In the genomic region with DNA sequence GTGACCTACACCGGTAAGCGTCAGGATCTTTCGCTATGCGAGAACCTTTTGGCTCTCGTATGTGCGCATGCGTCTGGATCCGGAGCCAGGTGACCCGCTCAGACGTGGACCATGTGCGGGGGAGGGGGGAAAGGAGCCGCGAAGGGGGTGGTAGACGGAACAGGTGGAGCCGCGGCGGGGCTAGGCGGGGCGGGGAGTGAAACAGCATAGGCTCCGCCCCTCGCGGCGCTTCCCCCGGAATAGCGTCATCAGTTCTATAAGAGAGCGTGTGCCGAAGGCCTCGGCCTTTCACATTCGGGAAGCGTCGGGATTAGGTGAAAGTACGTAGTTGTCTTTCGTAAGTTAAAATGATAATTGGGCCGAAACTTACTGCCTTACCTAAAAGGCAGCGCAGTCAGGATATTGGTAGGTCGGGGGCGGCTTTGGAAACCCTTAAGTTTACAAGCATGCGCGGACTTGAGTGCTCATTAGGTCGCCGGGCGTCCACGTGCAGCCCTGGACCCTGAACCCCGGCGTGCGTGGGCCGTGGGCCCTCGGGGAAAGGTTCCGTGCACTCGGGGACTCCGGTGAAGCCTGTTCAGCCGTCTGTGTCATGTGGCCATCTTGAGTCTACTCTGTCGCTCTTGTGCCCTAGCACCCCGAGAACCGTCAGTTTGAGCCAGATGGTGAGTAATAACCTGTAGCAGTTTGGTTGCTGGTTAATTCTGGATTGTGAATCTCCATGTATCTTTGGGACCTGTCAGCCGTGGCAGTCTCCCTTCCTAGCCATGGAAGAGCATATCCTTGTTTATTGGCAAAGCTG, we compare ENCODE assay signal across 1 cellular context.
TF ChIP-seq lines count a peak whose summit lies in the region.

No MANE protein-coding gene starts in this region.

TF ChIP-seq in WTC11, 78 proteins besides CTCF, POLR2A, EP300 and RAD21 (continued from another document):
- TF ChIP-seq, protein P1, sequence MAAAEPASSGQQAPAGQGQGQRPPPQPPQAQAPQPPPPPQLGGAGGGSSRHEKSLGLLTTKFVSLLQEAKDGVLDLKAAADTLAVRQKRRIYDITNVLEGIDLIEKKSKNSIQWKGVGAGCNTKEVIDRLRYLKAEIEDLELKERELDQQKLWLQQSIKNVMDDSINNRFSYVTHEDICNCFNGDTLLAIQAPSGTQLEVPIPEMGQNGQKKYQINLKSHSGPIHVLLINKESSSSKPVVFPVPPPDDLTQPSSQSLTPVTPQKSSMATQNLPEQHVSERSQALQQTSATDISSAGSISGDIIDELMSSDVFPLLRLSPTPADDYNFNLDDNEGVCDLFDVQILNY (CRISPR knock-in tag; IDR thresholded peaks at IDR 0.05) = no peak
- TF ChIP-seq HMGA2 (CRISPR knock-in tag; IDR thresholded peaks at IDR 0.05) = no peak
- no peak for TF ChIP-seq IRF2 (CRISPR knock-in tag; IDR thresholded peaks at IDR 0.05; ENCODE audit: borderline replicate concordance, low read depth)
- TF ChIP-seq ZNF138 (CRISPR knock-in tag; conservative IDR thresholded peaks at IDR 0.05) = no peak
